ENCODE assay signal across 6 cellular contexts in the genomic region with DNA sequence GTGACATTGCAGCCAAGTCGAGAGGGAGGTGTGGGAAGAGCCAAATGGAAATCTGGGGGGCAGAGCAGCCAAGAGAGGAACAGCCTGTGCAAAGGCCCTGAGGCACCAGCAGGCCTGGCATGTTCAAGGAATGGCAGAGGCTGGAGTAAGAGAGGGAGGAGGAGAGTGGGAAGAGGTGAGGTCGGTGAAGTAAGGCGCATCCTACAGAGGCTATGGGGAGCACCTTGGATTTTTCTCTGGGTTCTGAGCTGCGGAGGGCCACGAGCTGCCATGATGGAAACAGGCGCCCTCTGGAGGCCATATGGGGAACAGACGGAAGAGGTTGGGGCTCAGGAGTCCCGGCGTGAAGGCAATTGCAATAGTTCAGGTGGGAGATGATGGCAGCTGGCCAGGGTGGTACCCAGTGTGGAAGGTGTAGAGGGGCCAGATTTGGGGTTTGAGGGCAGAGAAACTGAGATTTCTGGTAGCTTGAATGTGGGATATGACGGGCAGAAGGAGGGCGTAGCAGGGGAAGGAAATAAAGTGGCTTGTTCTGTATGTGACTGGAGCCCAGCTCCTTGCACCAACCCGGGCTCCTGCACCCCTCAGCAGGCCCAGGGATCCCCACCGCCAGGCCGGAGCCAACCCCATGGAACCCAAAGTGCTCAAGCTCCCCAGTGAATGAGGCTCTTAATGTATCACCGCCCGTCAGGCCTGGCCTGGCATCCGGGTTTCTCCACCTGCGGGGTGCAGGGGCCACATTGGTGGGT. TPM values are rescaled to one million over a fixed set of nuclear protein-coding genes. Genes with fewer than 3 reads are reported as not detected.
DNase-seq lines count a peak whose midpoint lies in the region; ATAC-seq lines count a peak whose summit lies in the region.

No MANE protein-coding gene starts in this region.

- peaks cover 5% of the 10 kb centered on the region for H3K4me1 Mint-ChIP-seq in activated CD8-positive, alpha-beta T cell treated with anti-CD3 and anti-CD28 coated beads, Interleukin-2, amount 10 ng/mL, durations not matched to agents 7 days and 5 days (ENCODE audit: low read depth)

- POLR2A ChIA-PET in activated CD8-positive, alpha-beta T cell treated with anti-CD3 and anti-CD28 coated beads, Interleukin-2, amount 10 ng/mL, durations not matched to agents 7 days and 5 days (lab: Charles Lee): no interaction called here

- H3K27me3 Mint-ChIP-seq in activated CD8-positive, alpha-beta T cell treated with anti-CD3 and anti-CD28 coated beads, Interleukin-2, amount 10 ng/mL, durations not matched to agents 7 days and 5 days (ENCODE audit: low read depth): no peaks in the 10 kb centered on the region

- H3K36me3 Mint-ChIP-seq in activated CD8-positive, alpha-beta T cell treated with anti-CD3 and anti-CD28 coated beads, Interleukin-2, amount 10 ng/mL, durations not matched to agents 7 days and 5 days (ENCODE audit: low read depth): peaks cover 2% of the 10 kb centered on the region

- peak overlapping the region; percentile 7 for H3K27ac Mint-ChIP-seq in activated CD8-positive, alpha-beta T cell treated with anti-CD3 and anti-CD28 coated beads, Interleukin-2, amount 10 ng/mL, durations not matched to agents 7 days and 5 days

- peak; percentile 80 for ATAC-seq in activated CD8-positive, alpha-beta T cell treated with anti-CD3 and anti-CD28 coated beads, Interleukin-2, amount 10 ng/mL, durations not matched to agents 7 days and 5 days
- ATAC-seq in GM21825 (IDR thresholded peaks at IDR 0.05; ENCODE audit: unreplicated experiment): no peak
- ATAC-seq in GM18870 (IDR thresholded peaks at IDR 0.05; ENCODE audit: unreplicated experiment): no peak

- peak; percentile 42 for DNase-seq in SIG-M5 treated with dmso at 0.1 percent for 504 hours (lab: John Stamatoyannopoulos, UW; ENCODE audit: unreplicated experiment)
- DNase-seq in SIG-M5 (lab: John Stamatoyannopoulos, UW): no peak
- DNase-seq in activated CD8-positive, alpha-beta T cell treated with anti-CD3 and anti-CD28 coated beads, Interleukin-2, amount 10 ng/mL, durations not matched to agents 7 days and 5 days: peak; percentile 75
- peak; percentile 85 for DNase-seq in iPS-NIHi11 (ENCODE audit: low spot score)

- CTCF ChIA-PET in activated CD8-positive, alpha-beta T cell treated with anti-CD3 and anti-CD28 coated beads, Interleukin-2, amount 10 ng/mL, durations not matched to agents 7 days and 5 days (lab: Charles Lee): interaction anchor here (0.7 to 4.4 kb wide), 34 partner anchors 9 to 246 kb away, joined by 3 to 65 read pairs (median 4); a partner anchor contains a TSS

- no peak overlapping the region for H3K4me3 Mint-ChIP-seq in activated CD8-positive, alpha-beta T cell treated with anti-CD3 and anti-CD28 coated beads, Interleukin-2, amount 10 ng/mL, durations not matched to agents 7 days and 5 days

- no peaks in the 10 kb centered on the region for H3K9me3 Mint-ChIP-seq in activated CD8-positive, alpha-beta T cell treated with anti-CD3 and anti-CD28 coated beads, Interleukin-2, amount 10 ng/mL, durations not matched to agents 7 days and 5 days (ENCODE audit: insufficient read depth)

RNA-seq across cellular contexts. Expression of a gene that starts 20.5 kb away (rescaled TPM):
- 10 to 100 TPM; 79.6 to 90.2 TPM for total RNA-seq in activated CD8-positive, alpha-beta T cell treated with anti-CD3 and anti-CD28 coated beads, Interleukin-2, amount 10 ng/mL, durations not matched to agents 7 days and 5 days

RNA-seq across cellular contexts. Expression of a gene that starts 20.9 kb away (rescaled TPM):
- 10 to 100 TPM; 15.3 to 18.4 TPM for total RNA-seq in activated CD8-positive, alpha-beta T cell treated with anti-CD3 and anti-CD28 coated beads, Interleukin-2, amount 10 ng/mL, durations not matched to agents 7 days and 5 days

RNA-seq across cellular contexts. Expression of a gene that starts 21.7 kb away (rescaled TPM):
- total RNA-seq in activated CD8-positive, alpha-beta T cell treated with anti-CD3 and anti-CD28 coated beads, Interleukin-2, amount 10 ng/mL, durations not matched to agents 7 days and 5 days: 100 to 1,000 TPM; 176 to 178 TPM

RNA-seq across cellular contexts. Expression of a gene that starts 49.8 kb away (rescaled TPM):
- total RNA-seq in activated CD8-positive, alpha-beta T cell treated with anti-CD3 and anti-CD28 coated beads, Interleukin-2, amount 10 ng/mL, durations not matched to agents 7 days and 5 days: 100 to 1,000 TPM; 161 to 166 TPM
